ENCODE assay signal across 8 cellular contexts in the genomic region with DNA sequence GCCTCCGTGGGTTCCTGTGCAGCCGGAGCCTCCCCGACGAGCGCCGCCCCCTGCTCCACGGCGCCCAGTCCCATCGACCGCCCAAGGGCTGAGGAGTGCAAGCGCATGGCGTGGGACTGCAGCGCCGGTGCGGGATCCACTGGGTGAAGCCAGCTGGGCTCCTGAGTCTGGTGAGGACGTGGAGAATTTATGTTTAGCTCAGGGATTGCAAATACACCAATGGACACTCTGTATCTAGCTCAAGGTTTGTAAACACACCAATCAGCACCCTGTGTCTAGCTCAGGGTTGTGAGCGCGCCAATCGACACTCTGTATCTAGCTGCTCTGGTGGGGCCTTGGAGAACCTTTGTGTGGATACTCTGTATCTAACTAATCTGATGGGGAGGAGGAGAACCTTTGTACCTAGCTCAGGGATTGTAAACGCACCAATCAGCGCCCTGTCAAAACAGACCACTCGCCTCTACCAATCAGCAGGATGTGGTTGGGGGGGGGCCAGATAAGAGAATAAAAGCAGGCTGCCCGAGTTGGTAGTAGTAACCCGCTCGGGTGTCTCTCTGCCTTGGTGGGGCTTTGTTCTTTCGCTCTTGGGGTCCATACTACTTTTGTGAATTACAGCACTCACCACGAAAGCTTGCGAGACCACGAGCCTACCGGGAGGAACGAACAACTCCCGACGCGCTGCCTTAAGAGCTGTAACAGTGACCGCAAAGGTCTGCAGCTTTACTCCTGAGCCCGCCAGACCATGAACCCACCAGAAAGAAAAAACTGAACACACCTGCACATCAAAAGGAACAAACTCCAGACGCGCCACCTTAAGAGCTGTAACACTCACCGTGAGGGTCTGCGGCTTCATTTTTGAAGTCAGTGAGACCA. TPM values are rescaled to one million over a fixed set of nuclear protein-coding genes. Genes with fewer than 3 reads are reported as not detected.
DNase-seq lines count a peak whose midpoint lies in the region; ATAC-seq and TF ChIP-seq lines count a peak whose summit lies in the region.
"Not testable (repeated sequence)": the region's sequence is repeated elsewhere in the genome, so short reads cannot be mapped to it uniquely, and the experiment has no call there.

No MANE protein-coding gene starts in this region.

- H3K4me3 Mint-ChIP-seq in CD8-positive, alpha-beta T cell, result peak overlapping the region; percentile 84
- H3K4me3 Mint-ChIP-seq in activated naive CD4-positive, alpha-beta T cell treated with anti-CD3 and anti-CD28 coated beads, Interleukin-2, amount 10 ng/mL, durations not matched to agents 7 days and 5 days, result peak overlapping the region; percentile 66
- H3K4me3 Mint-ChIP-seq in endodermal cell, result peak overlapping the region; percentile 53
- peak overlapping the region; percentile 7 for H3K4me3 Mint-ChIP-seq in mesothelial cell of epicardium

- intact Hi-C loops in CD8-positive, alpha-beta T cell (cut with DNase I, micrococcal nuclease); stomach (cut with DNase I; ENCODE audit: low total_unique reads): not testable (repeated sequence)

- H3K27ac ChIP-seq in CD8-positive, alpha-beta T cell (ENCODE audit: low read depth, low read length), result peak overlapping the region; percentile 40
- not testable (repeated sequence) for H3K27ac ChIP-seq in endodermal cell (ENCODE audit: low read depth, low read length); stomach

- H3K9me3 Mint-ChIP-seq in CD8-positive, alpha-beta T cell; activated naive CD4-positive, alpha-beta T cell treated with anti-CD3 and anti-CD28 coated beads, Interleukin-2, amount 10 ng/mL, durations not matched to agents 7 days and 5 days; endodermal cell; mesothelial cell of epicardium: not testable (repeated sequence)

- H3K27me3 Mint-ChIP-seq in CD8-positive, alpha-beta T cell (ENCODE audit: low read depth); endodermal cell (ENCODE audit: insufficient read depth); mesothelial cell of epicardium (ENCODE audit: low read depth): not testable (repeated sequence)
- peaks cover 14% of the 10 kb centered on the region for H3K27me3 Mint-ChIP-seq in activated naive CD4-positive, alpha-beta T cell treated with anti-CD3 and anti-CD28 coated beads, Interleukin-2, amount 10 ng/mL, durations not matched to agents 7 days and 5 days

- not testable (repeated sequence) for TF ChIP-seq CTCF in CD8-positive, alpha-beta T cell (IDR thresholded peaks at IDR 0.05); endodermal cell (conservative IDR thresholded peaks at IDR 0.05); mesothelial cell of epicardium (IDR thresholded peaks at IDR 0.05; ENCODE audit: unreplicated experiment); stomach (IDR thresholded peaks at IDR 0.05)

- CTCF ChIA-PET in CD8-positive, alpha-beta T cell (lab: Charles Lee), result interaction anchor here (0.6 to 7.5 kb wide), 8 partner anchors 10 to 499 kb away, joined by 3 to 67 read pairs (median 4); partner anchors contain the start of gene PEX5
- CTCF ChIA-PET in activated naive CD4-positive, alpha-beta T cell treated with anti-CD3 and anti-CD28 coated beads, Interleukin-2, amount 10 ng/mL, durations not matched to agents 7 days and 5 days (lab: Charles Lee), result interaction anchor here (0.7 to 3.7 kb wide), 8 partner anchors 9 to 179 kb away, joined by 3 to 37 read pairs (median 3); no protein-coding TSS in a partner anchor

- not testable (repeated sequence) for TF ChIP-seq POLR2A in stomach (IDR thresholded peaks at IDR 0.05)

- H3K4me1 ChIP-seq in CD8-positive, alpha-beta T cell (ENCODE audit: insufficient read depth, low read length), result peaks cover 32% of the 10 kb centered on the region
- H3K4me1 ChIP-seq in endodermal cell (ENCODE audit: control insufficient read depth, insufficient read depth, low read length) (peaks cover 17% of the 10 kb centered on the region), stomach (peaks cover 6 to 20% (median 14%) of the 10 kb centered on the region in 4 donors)

- H3K9ac ChIP-seq in endodermal cell (ENCODE audit: extremely low read depth, low read length, poor library complexity, severe bottlenecking), result not testable (repeated sequence)

- POLR2A ChIA-PET in CD8-positive, alpha-beta T cell (lab: Charles Lee), result interaction anchor here (0.6 to 1.7 kb wide), 2 partner anchors 17 to 451 kb away, joined by 3 to 7 read pairs; partner anchors contain the start of gene PEX5

- not testable (repeated sequence) for TF ChIP-seq EP300 in stomach (IDR thresholded peaks at IDR 0.05)

- not testable (repeated sequence) for H3K36me3 ChIP-seq in CD8-positive, alpha-beta T cell (ENCODE audit: insufficient read depth, low read length); endodermal cell (ENCODE audit: control insufficient read depth, insufficient read depth, low read length); stomach

- ATAC-seq in CD8-positive, alpha-beta T cell, result peak; percentile 43

- not testable (repeated sequence) for H3K9me3 ChIP-seq in CD8-positive, alpha-beta T cell (ENCODE audit: low read length); endodermal cell (ENCODE audit: control insufficient read depth, low read length); stomach

- H3K27me3 ChIP-seq in CD8-positive, alpha-beta T cell (ENCODE audit: insufficient read depth, low read length); endodermal cell (ENCODE audit: control insufficient read depth, insufficient read depth, low read length, poor library complexity, severe bottlenecking): not testable (repeated sequence)
- H3K27me3 ChIP-seq in stomach, result peaks cover 0 to 17% (median 0%) of the 10 kb centered on the region in 3 donors

- H3K36me3 Mint-ChIP-seq in CD8-positive, alpha-beta T cell; activated naive CD4-positive, alpha-beta T cell treated with anti-CD3 and anti-CD28 coated beads, Interleukin-2, amount 10 ng/mL, durations not matched to agents 7 days and 5 days; endodermal cell (ENCODE audit: low read depth); mesothelial cell of epicardium: not testable (repeated sequence)

- DNase-seq in CD8-positive, alpha-beta T cell, result peak; percentile 26 to 77 (median 51)
- DNase-seq in SW480 (ENCODE audit: low spot score) (peak; percentile 25), endodermal cell (peak; percentile 71)
- peak; percentile 3 to 38 for DNase-seq in activated CD8-positive, alpha-beta memory T cell treated with anti-CD3 and anti-CD28 coated beads for 1 hour (ENCODE audit: extremely low read depth in 1 of 2, low read depth in 1 of 2)
- DNase-seq in activated naive CD4-positive, alpha-beta T cell treated with anti-CD3 and anti-CD28 coated beads, Interleukin-2, amount 10 ng/mL, durations not matched to agents 7 days and 5 days, result peak; percentile 68
- not testable (repeated sequence) for DNase-seq in mesothelial cell of epicardium (ENCODE audit: low spot score in 2 of 2, unreplicated experiment in 2 of 2); stomach
- peak; percentile 43 to 52 for DNase-seq in stimulated activated CD4-positive, alpha-beta T cell treated with anti-CD3 and anti-CD28 coated beads, Interleukin-2, amount 100 ng/mL, for 24 hours

- H3K4me3 ChIP-seq in CD8-positive, alpha-beta T cell (ENCODE audit: low read depth, low read length), result peak overlapping the region; percentile 54
- not testable (repeated sequence) for H3K4me3 ChIP-seq in endodermal cell (ENCODE audit: low read length)
- H3K4me3 ChIP-seq in stomach, result peak overlapping the region; percentile 27 to 41 (median 39)

- 93% methylated on average over 26 to 37 of the region's 40 CpGs for WGBS in endodermal cell (ENCODE audit: insufficient coverage in 1 of 2, insufficient read length in 1 of 2), 2 experiments
- WGBS in stomach, 5 donors, result 62 to 82% (median 68%) methylated on average over 30 to 40 of the region's 40 CpGs

- H3K27ac Mint-ChIP-seq in CD8-positive, alpha-beta T cell, result peak overlapping the region; percentile 96
- peak overlapping the region; percentile 96 for H3K27ac Mint-ChIP-seq in activated naive CD4-positive, alpha-beta T cell treated with anti-CD3 and anti-CD28 coated beads, Interleukin-2, amount 10 ng/mL, durations not matched to agents 7 days and 5 days
- peak overlapping the region; percentile 65 for H3K27ac Mint-ChIP-seq in endodermal cell
- not testable (repeated sequence) for H3K27ac Mint-ChIP-seq in mesothelial cell of epicardium

- peaks cover 38% of the 10 kb centered on the region for H3K4me1 Mint-ChIP-seq in CD8-positive, alpha-beta T cell (ENCODE audit: low read depth)
- H3K4me1 Mint-ChIP-seq in activated naive CD4-positive, alpha-beta T cell treated with anti-CD3 and anti-CD28 coated beads, Interleukin-2, amount 10 ng/mL, durations not matched to agents 7 days and 5 days, result peaks cover 33% of the 10 kb centered on the region
- H3K4me1 Mint-ChIP-seq in endodermal cell (peaks cover 41% of the 10 kb centered on the region), mesothelial cell of epicardium (peaks cover 41% of the 10 kb centered on the region)

RNA-seq across cellular contexts. Expression of gene APOBEC1, which starts 25.3 kb away (rescaled TPM):
- total RNA-seq in CD8-positive, alpha-beta T cell, result not detected
- total RNA-seq in endodermal cell (not detected), mesothelial cell of epicardium (not detected in 3 replicates), stomach (1 to 10 TPM in 1 of 5 donors, not detected in 4; 4.2 TPM)
- polyA plus RNA-seq in endodermal cell (2013, experiment 1 of 2), result not detected
- not detected for polyA plus RNA-seq in endodermal cell (2013, experiment 2 of 2)
- polyA plus RNA-seq in stomach, result 1 to 10 TPM in 1 of 3 donors, under 1 TPM in 1, not detected in 1; 0.63 to 2.0 TPM

RNA-seq across cellular contexts. Expression of gene GDF3, which starts 55.2 kb away (rescaled TPM):
- not detected for total RNA-seq in CD8-positive, alpha-beta T cell
- total RNA-seq in endodermal cell, result 10 to 100 TPM in 1 of 2 donors, 1 to 10 TPM in 1; 1.3 to 60.7 TPM
- polyA plus RNA-seq in endodermal cell (2013, experiment 1 of 2), result 12.2 TPM
- polyA plus RNA-seq in endodermal cell (2013, experiment 2 of 2), result 14.2 TPM
- not detected in 3 replicates for total RNA-seq in mesothelial cell of epicardium
- total RNA-seq in stomach, result not detected
- polyA plus RNA-seq in stomach, result not detected

Comparison
In these comparisons a context has a peak if more than half of its experiments do, and no peak if none do; other contexts are left out.
1. H3K4me3 Mint-ChIP-seq: peak in every context shown above with its lines; median percentile 84 in CD8-positive, alpha-beta T cell; 66 in activated naive CD4-positive, alpha-beta T cell treated with anti-CD3 and anti-CD28 coated beads, Interleukin-2, amount 10 ng/mL, durations not matched to agents 7 days and 5 days; 53 in endodermal cell; 7 in mesothelial cell of epicardium.